Comparison of ENCODE assay signal across 10 cellular contexts in the genomic region with DNA sequence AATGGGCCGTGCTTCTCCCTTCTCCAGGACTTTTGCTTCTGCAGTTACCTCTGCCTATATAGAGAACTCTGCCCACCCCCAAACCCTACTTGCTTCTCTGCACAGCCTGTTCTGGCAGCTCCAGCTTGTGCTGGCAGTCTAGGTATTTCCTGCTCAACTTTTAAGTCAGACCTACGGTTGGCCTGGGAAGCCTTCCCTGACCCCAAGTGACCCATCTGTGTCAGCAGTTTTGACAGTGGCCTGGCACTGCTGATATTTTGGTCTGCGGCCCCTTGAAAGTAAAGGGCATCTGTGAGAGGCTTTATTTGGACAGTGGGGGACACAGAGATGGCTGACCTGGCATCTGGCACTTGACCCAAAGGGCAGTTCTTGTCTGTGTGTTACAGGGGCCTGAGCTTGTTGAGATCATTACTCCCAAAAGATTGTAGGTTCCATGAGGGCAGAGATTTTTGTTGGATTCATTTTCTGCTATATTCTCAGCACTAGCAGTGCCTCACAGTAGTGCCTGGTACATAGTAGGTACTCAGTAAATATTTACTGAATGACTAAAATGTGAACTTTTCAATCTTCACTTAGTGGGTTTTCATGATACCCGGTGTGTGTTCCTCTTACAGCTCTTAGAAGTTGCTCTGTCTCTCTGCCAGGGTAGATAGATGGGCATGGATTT. TPM values are rescaled to one million over a fixed set of nuclear protein-coding genes. Genes with fewer than 3 reads are reported as not detected.
A peak's percentile ranks its signal among the peaks of the same experiment; 100 is the strongest.
DNase-seq lines count a peak whose midpoint lies in the region; ATAC-seq, FAIRE-seq and TF ChIP-seq lines count a peak whose summit lies in the region.
"Had no signal": no experiment of that assay in that cellular context is flagged by ENCODE, and none has a peak within 500 bp of the region (broad histone marks: within the 10 kb centered on the region; RNA-seq: fewer than 3 reads in every experiment).

No MANE protein-coding gene starts in this region.

- no peak overlapping the region for H3K4me3 Mint-ChIP-seq in stimulated activated naive CD8-positive, alpha-beta T cell treated with anti-CD3 and anti-CD28 coated beads, Interleukin-15, Interleukin-2, amounts not matched to agents 100 ng/mL and 50 ng/mL, for 24 hours
- H3K4me3 Mint-ChIP-seq in stimulated activated naive CD8-positive, alpha-beta T cell treated with anti-CD3 and anti-CD28 coated beads, Interleukin-15, amount 100 ng/mL, for 72 hours, result no peak overlapping the region
- H3K4me3 Mint-ChIP-seq in nephron, result no peak overlapping the region

- no peaks in the 10 kb centered on the region for H3K36me3 ChIP-seq in esophagus (ENCODE audit: control insufficient read depth in 2 of 2, insufficient read depth in 2 of 2, low read length in 1 of 2)

- ATAC-seq in stimulated activated naive CD8-positive, alpha-beta T cell treated with anti-CD3 and anti-CD28 coated beads, Interleukin-15, amount 100 ng/mL, for 72 hours, result no peak

- TF ChIP-seq CTCF in nephron (IDR thresholded peaks at IDR 0.05; ENCODE audit: unreplicated experiment in 3 of 3), result no peak

- peak overlapping the region; percentile 27 to 36 for H3K27ac ChIP-seq in esophagus (ENCODE audit: low read depth in 2 of 2, low read length in 1 of 2)

- no peaks in the 10 kb centered on the region for H3K27me3 Mint-ChIP-seq in stimulated activated naive CD8-positive, alpha-beta T cell treated with anti-CD3 and anti-CD28 coated beads, Interleukin-15, Interleukin-2, amounts not matched to agents 100 ng/mL and 50 ng/mL, for 24 hours
- H3K27me3 Mint-ChIP-seq in stimulated activated naive CD8-positive, alpha-beta T cell treated with anti-CD3 and anti-CD28 coated beads, Interleukin-15, amount 100 ng/mL, for 72 hours, result no peaks in the 10 kb centered on the region
- no peaks in the 10 kb centered on the region for H3K27me3 Mint-ChIP-seq in nephron (ENCODE audit: low read depth)

- H3K9me3 Mint-ChIP-seq in stimulated activated naive CD8-positive, alpha-beta T cell treated with anti-CD3 and anti-CD28 coated beads, Interleukin-15, Interleukin-2, amounts not matched to agents 100 ng/mL and 50 ng/mL, for 24 hours, result no peaks in the 10 kb centered on the region
- no peaks in the 10 kb centered on the region for H3K9me3 Mint-ChIP-seq in stimulated activated naive CD8-positive, alpha-beta T cell treated with anti-CD3 and anti-CD28 coated beads, Interleukin-15, amount 100 ng/mL, for 72 hours
- H3K9me3 Mint-ChIP-seq in nephron, result no peaks in the 10 kb centered on the region

- DNase-seq in stimulated activated naive CD8-positive, alpha-beta T cell treated with anti-CD3 and anti-CD28 coated beads, Interleukin-15, amount 100 ng/mL, for 72 hours, result no peak
- no peak for DNase-seq in stimulated activated CD4-positive, alpha-beta T cell treated with anti-CD3 and anti-CD28 coated beads, Interleukin-12 subunit alpha, Interleukin-12 subunit beta, amount 100 ng/mL, for 4 hours
- DNase-seq in T-helper 9 cell (no peak), RCC 7860 (ENCODE audit: low spot score) (no peak), AG08395 (ENCODE audit: low spot score) (no peak)
- DNase-seq: GOT3, NCI-H510A treated with DMSO at 0.1 percent for 48 hours had no signal

- H3K9me3 ChIP-seq in esophagus (ENCODE audit: control insufficient read depth in 2 of 2, insufficient read depth in 1 of 2, low read depth in 1 of 2, low read length in 1 of 2), result no peaks in the 10 kb centered on the region

- H3K27ac Mint-ChIP-seq in stimulated activated naive CD8-positive, alpha-beta T cell treated with anti-CD3 and anti-CD28 coated beads, Interleukin-15, Interleukin-2, amounts not matched to agents 100 ng/mL and 50 ng/mL, for 24 hours, result peak overlapping the region; percentile 19
- H3K27ac Mint-ChIP-seq in stimulated activated naive CD8-positive, alpha-beta T cell treated with anti-CD3 and anti-CD28 coated beads, Interleukin-15, amount 100 ng/mL, for 72 hours, result no peak overlapping the region
- peak overlapping the region; percentile 88 to 91 (median 89) for H3K27ac Mint-ChIP-seq in nephron

- H3K4me1 Mint-ChIP-seq in stimulated activated naive CD8-positive, alpha-beta T cell treated with anti-CD3 and anti-CD28 coated beads, Interleukin-15, Interleukin-2, amounts not matched to agents 100 ng/mL and 50 ng/mL, for 24 hours (ENCODE audit: low read depth), result peaks cover 42% of the 10 kb centered on the region
- peaks cover 7% of the 10 kb centered on the region for H3K4me1 Mint-ChIP-seq in stimulated activated naive CD8-positive, alpha-beta T cell treated with anti-CD3 and anti-CD28 coated beads, Interleukin-15, amount 100 ng/mL, for 72 hours
- peaks cover 69% of the 10 kb centered on the region for H3K4me1 Mint-ChIP-seq in nephron

- H3K36me3 Mint-ChIP-seq in stimulated activated naive CD8-positive, alpha-beta T cell treated with anti-CD3 and anti-CD28 coated beads, Interleukin-15, Interleukin-2, amounts not matched to agents 100 ng/mL and 50 ng/mL, for 24 hours (ENCODE audit: low read depth), result peaks cover 17% of the 10 kb centered on the region
- peaks cover 13% of the 10 kb centered on the region for H3K36me3 Mint-ChIP-seq in nephron (ENCODE audit: low read depth)

- 61% methylated on average over 4 of the region's 4 CpGs for WGBS in esophagus, 2 donors

- FAIRE-seq in RCC 7860 (lab: Jason Lieb, UNC), result no peak

- no peak overlapping the region for H3K4me3 ChIP-seq in esophagus (ENCODE audit: low read depth in 1 of 2, low read length in 2 of 2)

- H3K4me1 ChIP-seq in esophagus (ENCODE audit: control insufficient read depth in 2 of 2, insufficient read depth in 2 of 2, low read length in 1 of 2), result peaks cover 2 to 4% of the 10 kb centered on the region in 2 donors

- H3K27me3 ChIP-seq in esophagus (ENCODE audit: control insufficient read depth in 1 of 2, insufficient read depth in 2 of 2, low read length in 2 of 2), result no peaks in the 10 kb centered on the region

RNA-seq across cellular contexts. Expression of gene TRAK1, which starts 55.2 kb away (rescaled TPM):
- 10 to 100 TPM; 12.2 to 21.4 TPM for polyA plus RNA-seq in esophagus

Comparison
In these comparisons a context has a peak if more than half of its experiments do, and no peak if none do; other contexts are left out.
1. H3K27ac Mint-ChIP-seq: peak in stimulated activated naive CD8-positive, alpha-beta T cell treated with anti-CD3 and anti-CD28 coated beads, Interleukin-15, Interleukin-2, amounts not matched to agents 100 ng/mL and 50 ng/mL, for 24 hours (single experiment) and nephron (3 of 3); none in stimulated activated naive CD8-positive, alpha-beta T cell treated with anti-CD3 and anti-CD28 coated beads, Interleukin-15, amount 100 ng/mL, for 72 hours (0 of 2).